ENCODE assay signal across 1 cellular context in the genomic region with DNA sequence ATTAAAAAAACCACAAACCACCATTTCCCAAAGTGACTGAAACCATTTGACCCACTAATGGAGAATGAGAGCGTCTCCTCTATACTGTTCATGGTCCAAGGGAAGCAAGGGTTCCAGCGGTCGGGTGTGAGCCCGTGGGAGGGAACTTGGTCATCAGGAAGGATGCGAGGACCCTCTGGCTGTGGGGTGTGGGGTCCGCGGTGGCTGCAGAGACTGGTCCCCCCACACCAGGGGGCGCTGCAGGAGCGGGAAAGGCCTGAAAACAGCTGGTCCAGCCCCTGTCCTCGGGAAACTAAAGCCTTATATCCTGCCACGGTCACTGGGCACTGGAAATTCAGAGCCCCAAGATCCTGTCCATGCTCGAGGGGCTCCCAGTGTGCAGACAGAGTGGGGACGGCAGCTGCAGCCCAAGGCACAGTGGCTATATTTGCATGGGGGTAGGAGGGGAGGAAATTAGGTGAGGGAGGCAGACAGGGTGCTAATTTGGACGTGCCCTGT.
TF ChIP-seq lines count a peak whose summit lies in the region.

No MANE protein-coding gene starts in this region.

TF ChIP-seq in HepG2, 621 proteins besides CTCF, POLR2A, EP300 and RAD21 (continued from another document and continues in another):
- TF ChIP-seq HOXA5 (CRISPR knock-in tag; IDR thresholded peaks at IDR 0.05), result no peak
- TF ChIP-seq GABPB1 (CRISPR knock-in tag; IDR thresholded peaks at IDR 0.05), result no peak
- no peak for TF ChIP-seq RARG (CRISPR knock-in tag; IDR thresholded peaks at IDR 0.05; ENCODE audit: low read depth)
- no peak for TF ChIP-seq PCBP1 (IDR thresholded peaks at IDR 0.05; ENCODE audit: borderline replicate concordance, low read depth, low read length)
- no peak for TF ChIP-seq RCOR2 (CRISPR knock-in tag; IDR thresholded peaks at IDR 0.05)
- TF ChIP-seq MED1 (CRISPR knock-in tag; IDR thresholded peaks at IDR 0.05), result 0 out of 2 replicates have a peak, but pooled peaks have one; percentile 39
- TF ChIP-seq SOX6 (IDR thresholded peaks at IDR 0.05), result no peak
- TF ChIP-seq SOX6 (CRISPR knock-in tag; IDR thresholded peaks at IDR 0.05), result peak; percentile 37; the same call in 1 of the 2 replicates
- TF ChIP-seq HDAC6 (IDR thresholded peaks at IDR 0.05; ENCODE audit: low read depth, low read length), result no peak
- TF ChIP-seq AGO1 (IDR thresholded peaks at IDR 0.05; ENCODE audit: low read depth, low read length, poor library complexity, severe bottlenecking), result peak; percentile 32
- 0 out of 2 replicates have a peak, but pooled peaks have one; percentile 29 for TF ChIP-seq SP2 (CRISPR knock-in tag; IDR thresholded peaks at IDR 0.05)
- no peak for TF ChIP-seq ATAD3A (CRISPR knock-in tag; IDR thresholded peaks at IDR 0.05)
- no peak for TF ChIP-seq ZNF550 (CRISPR knock-in tag; IDR thresholded peaks at IDR 0.05; ENCODE audit: borderline replicate concordance)
- no peak for TF ChIP-seq JARID2 (CRISPR knock-in tag; IDR thresholded peaks at IDR 0.05; ENCODE audit: insufficient replicate concordance)
- TF ChIP-seq, protein P1, sequence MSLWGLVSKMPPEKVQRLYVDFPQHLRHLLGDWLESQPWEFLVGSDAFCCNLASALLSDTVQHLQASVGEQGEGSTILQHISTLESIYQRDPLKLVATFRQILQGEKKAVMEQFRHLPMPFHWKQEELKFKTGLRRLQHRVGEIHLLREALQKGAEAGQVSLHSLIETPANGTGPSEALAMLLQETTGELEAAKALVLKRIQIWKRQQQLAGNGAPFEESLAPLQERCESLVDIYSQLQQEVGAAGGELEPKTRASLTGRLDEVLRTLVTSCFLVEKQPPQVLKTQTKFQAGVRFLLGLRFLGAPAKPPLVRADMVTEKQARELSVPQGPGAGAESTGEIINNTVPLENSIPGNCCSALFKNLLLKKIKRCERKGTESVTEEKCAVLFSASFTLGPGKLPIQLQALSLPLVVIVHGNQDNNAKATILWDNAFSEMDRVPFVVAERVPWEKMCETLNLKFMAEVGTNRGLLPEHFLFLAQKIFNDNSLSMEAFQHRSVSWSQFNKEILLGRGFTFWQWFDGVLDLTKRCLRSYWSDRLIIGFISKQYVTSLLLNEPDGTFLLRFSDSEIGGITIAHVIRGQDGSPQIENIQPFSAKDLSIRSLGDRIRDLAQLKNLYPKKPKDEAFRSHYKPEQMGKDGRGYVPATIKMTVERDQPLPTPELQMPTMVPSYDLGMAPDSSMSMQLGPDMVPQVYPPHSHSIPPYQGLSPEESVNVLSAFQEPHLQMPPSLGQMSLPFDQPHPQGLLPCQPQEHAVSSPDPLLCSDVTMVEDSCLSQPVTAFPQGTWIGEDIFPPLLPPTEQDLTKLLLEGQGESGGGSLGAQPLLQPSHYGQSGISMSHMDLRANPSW (CRISPR knock-in tag; IDR thresholded peaks at IDR 0.05; ENCODE audit: borderline replicate concordance), result no peak
- 0 out of 2 replicates have a peak, but pooled peaks have one; percentile 59 for TF ChIP-seq ZNF501 (CRISPR knock-in tag; IDR thresholded peaks at IDR 0.05)
- no peak for TF ChIP-seq ZSCAN30 (CRISPR knock-in tag; IDR thresholded peaks at IDR 0.05)
- TF ChIP-seq, protein P2, sequence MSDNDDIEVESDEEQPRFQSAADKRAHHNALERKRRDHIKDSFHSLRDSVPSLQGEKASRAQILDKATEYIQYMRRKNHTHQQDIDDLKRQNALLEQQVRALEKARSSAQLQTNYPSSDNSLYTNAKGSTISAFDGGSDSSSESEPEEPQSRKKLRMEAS (IDR thresholded peaks at IDR 0.05), result peak; percentile 37; the same call in 1 of the 2 replicates
- TF ChIP-seq KDM2A (CRISPR knock-in tag; IDR thresholded peaks at IDR 0.05; ENCODE audit: borderline replicate concordance, low read depth), result peak; percentile 69; the same call in 1 of the 2 replicates
- TF ChIP-seq, protein P3, sequence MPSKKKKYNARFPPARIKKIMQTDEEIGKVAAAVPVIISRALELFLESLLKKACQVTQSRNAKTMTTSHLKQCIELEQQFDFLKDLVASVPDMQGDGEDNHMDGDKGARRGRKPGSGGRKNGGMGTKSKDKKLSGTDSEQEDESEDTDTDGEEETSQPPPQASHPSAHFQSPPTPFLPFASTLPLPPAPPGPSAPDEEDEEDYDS (CRISPR knock-in tag; IDR thresholded peaks at IDR 0.05), result no peak
- TF ChIP-seq MAZ (IDR thresholded peaks at IDR 0.05; ENCODE audit: borderline replicate concordance, low read depth, low read length), result no peak
- no peak for TF ChIP-seq MAZ (CRISPR knock-in tag; IDR thresholded peaks at IDR 0.05; ENCODE audit: low read depth)
- TF ChIP-seq, protein P4, sequence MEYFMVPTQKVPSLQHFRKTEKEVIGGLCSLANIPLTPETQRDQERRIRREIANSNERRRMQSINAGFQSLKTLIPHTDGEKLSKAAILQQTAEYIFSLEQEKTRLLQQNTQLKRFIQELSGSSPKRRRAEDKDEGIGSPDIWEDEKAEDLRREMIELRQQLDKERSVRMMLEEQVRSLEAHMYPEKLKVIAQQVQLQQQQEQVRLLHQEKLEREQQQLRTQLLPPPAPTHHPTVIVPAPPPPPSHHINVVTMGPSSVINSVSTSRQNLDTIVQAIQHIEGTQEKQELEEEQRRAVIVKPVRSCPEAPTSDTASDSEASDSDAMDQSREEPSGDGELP (IDR thresholded peaks at IDR 0.05; ENCODE audit: borderline replicate concordance, low read depth), result peak; percentile 93
- peak; percentile 27; the same call in 1 of the 2 replicates for TF ChIP-seq SALL1 (CRISPR knock-in tag; IDR thresholded peaks at IDR 0.05)
- no peak for TF ChIP-seq ZNF143 (CRISPR knock-in tag; IDR thresholded peaks at IDR 0.05)
- TF ChIP-seq, protein P5, sequence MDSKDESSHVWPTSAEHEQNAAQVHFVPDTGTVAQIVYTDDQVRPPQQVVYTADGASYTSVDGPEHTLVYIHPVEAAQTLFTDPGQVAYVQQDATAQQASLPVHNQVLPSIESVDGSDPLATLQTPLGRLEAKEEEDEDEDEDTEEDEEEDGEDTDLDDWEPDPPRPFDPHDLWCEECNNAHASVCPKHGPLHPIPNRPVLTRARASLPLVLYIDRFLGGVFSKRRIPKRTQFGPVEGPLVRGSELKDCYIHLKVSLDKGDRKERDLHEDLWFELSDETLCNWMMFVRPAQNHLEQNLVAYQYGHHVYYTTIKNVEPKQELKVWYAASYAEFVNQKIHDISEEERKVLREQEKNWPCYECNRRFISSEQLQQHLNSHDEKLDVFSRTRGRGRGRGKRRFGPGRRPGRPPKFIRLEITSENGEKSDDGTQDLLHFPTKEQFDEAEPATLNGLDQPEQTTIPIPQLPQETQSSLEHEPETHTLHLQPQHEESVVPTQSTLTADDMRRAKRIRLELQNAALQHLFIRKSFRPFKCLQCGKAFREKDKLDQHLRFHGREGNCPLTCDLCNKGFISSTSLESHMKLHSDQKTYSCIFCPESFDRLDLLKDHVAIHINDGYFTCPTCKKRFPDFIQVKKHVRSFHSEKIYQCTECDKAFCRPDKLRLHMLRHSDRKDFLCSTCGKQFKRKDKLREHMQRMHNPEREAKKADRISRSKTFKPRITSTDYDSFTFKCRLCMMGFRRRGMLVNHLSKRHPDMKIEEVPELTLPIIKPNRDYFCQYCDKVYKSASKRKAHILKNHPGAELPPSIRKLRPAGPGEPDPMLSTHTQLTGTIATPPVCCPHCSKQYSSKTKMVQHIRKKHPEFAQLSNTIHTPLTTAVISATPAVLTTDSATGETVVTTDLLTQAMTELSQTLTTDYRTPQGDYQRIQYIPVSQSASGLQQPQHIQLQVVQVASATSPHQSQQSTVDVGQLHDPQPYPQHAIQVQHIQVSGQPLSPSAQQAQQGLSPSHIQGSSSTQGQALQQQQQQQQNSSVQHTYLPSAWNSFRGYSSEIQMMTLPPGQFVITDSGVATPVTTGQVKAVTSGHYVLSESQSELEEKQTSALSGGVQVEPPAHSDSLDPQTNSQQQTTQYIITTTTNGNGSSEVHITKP (CRISPR knock-in tag; IDR thresholded peaks at IDR 0.05; ENCODE audit: low read depth), result no peak
- no peak for TF ChIP-seq NR1H2 (CRISPR knock-in tag; IDR thresholded peaks at IDR 0.05; ENCODE audit: borderline replicate concordance, low read depth)
- no peak for TF ChIP-seq ZNF563 (CRISPR knock-in tag; IDR thresholded peaks at IDR 0.05)
- TF ChIP-seq TCF12 (IDR thresholded peaks at IDR 0.05), result no peak
- TF ChIP-seq TCF12 (CRISPR knock-in tag; IDR thresholded peaks at IDR 0.05), result no peak
- TF ChIP-seq HHEX (CRISPR knock-in tag; IDR thresholded peaks at IDR 0.05), result no peak
- TF ChIP-seq ZBTB7B (CRISPR knock-in tag; IDR thresholded peaks at IDR 0.05), result peak; percentile 90
- TF ChIP-seq KDM3A (CRISPR knock-in tag; IDR thresholded peaks at IDR 0.05; ENCODE audit: low read depth), result 0 out of 2 replicates have a peak, but pooled peaks have one; percentile 41
- no peak for TF ChIP-seq ZNF432 (CRISPR knock-in tag; IDR thresholded peaks at IDR 0.05; ENCODE audit: borderline replicate concordance)
- no peak for TF ChIP-seq SOX5 (CRISPR knock-in tag; IDR thresholded peaks at IDR 0.05; ENCODE audit: borderline replicate concordance)
- TF ChIP-seq ZFP41 (CRISPR knock-in tag; IDR thresholded peaks at IDR 0.05; ENCODE audit: borderline replicate concordance), result no peak
- TF ChIP-seq, protein P6, sequence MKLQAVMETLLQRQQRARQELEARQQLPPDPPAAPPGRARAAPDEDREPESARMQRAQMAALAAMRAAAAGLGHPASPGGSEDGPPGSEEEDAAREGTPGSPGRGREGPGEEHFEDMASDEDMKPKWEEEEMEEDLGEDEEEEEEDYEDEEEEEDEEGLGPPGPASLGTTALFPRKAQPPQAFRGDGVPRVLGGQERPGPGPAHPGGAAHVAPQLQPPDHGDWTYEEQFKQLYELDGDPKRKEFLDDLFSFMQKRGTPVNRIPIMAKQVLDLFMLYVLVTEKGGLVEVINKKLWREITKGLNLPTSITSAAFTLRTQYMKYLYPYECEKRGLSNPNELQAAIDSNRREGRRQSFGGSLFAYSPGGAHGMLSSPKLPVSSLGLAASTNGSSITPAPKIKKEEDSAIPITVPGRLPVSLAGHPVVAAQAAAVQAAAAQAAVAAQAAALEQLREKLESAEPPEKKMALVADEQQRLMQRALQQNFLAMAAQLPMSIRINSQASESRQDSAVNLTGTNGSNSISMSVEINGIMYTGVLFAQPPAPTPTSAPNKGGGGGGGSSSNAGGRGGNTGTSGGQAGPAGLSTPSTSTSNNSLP (IDR thresholded peaks at IDR 0.05; ENCODE audit: low read depth, low read length), result 0 out of 2 replicates have a peak, but pooled peaks have one; percentile 15
- TF ChIP-seq TBL1XR1 (IDR thresholded peaks at IDR 0.05; ENCODE audit: borderline replicate concordance, low read length, partially characterized antibody), result no peak
- TF ChIP-seq PRPF4 (IDR thresholded peaks at IDR 0.05; ENCODE audit: low read depth, low read length, poor library complexity, severe bottlenecking), result no peak
- TF ChIP-seq FIP1L1 (IDR thresholded peaks at IDR 0.05; ENCODE audit: borderline replicate concordance, insufficient read depth, low read depth, low read length), result no peak
- TF ChIP-seq, protein P7, sequence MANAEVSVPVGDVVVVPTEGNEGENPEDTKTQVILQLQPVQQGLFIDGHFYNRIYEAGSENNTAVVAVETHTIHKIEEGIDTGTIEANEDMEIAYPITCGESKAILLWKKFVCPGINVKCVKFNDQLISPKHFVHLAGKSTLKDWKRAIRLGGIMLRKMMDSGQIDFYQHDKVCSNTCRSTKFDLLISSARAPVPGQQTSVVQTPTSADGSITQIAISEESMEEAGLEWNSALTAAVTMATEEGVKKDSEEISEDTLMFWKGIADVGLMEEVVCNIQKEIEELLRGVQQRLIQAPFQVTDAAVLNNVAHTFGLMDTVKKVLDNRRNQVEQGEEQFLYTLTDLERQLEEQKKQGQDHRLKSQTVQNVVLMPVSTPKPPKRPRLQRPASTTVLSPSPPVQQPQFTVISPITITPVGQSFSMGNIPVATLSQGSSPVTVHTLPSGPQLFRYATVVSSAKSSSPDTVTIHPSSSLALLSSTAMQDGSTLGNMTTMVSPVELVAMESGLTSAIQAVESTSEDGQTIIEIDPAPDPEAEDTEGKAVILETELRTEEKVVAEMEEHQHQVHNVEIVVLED (CRISPR knock-in tag; IDR thresholded peaks at IDR 0.05; ENCODE audit: borderline replicate concordance), result no peak
- no peak for TF ChIP-seq ZNF782 (CRISPR knock-in tag; IDR thresholded peaks at IDR 0.05; ENCODE audit: borderline replicate concordance)
- peak; percentile 38; the same call in 1 of the 2 replicates for TF ChIP-seq SAP130 (CRISPR knock-in tag; IDR thresholded peaks at IDR 0.05; ENCODE audit: low read depth)
- 0 out of 2 replicates have a peak, but pooled peaks have one; percentile 37 for TF ChIP-seq HDAC1 (CRISPR knock-in tag; IDR thresholded peaks at IDR 0.05)
- TF ChIP-seq MEIS1 (CRISPR knock-in tag; IDR thresholded peaks at IDR 0.05; ENCODE audit: borderline replicate concordance), result no peak
- TF ChIP-seq, protein P8, sequence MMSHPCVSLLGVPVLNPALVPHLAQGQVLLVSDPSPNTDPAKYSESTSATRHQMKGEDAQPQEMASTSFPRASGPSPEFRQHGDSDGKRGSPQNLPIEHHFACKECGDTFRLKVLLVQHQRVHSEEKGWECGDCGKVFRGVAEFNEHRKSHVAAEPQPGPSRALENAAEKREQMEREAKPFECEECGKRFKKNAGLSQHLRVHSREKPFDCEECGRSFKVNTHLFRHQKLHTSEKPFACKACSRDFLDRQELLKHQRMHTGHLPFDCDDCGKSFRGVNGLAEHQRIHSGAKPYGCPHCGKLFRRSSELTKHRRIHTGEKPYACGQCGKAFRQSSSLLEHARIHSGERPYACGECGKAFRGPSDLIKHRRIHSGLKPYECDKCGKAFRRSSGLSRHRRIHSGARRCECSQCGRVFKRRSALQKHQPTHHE (CRISPR knock-in tag; IDR thresholded peaks at IDR 0.05; ENCODE audit: borderline replicate concordance), result no peak
- TF ChIP-seq ZNF468 (CRISPR knock-in tag; IDR thresholded peaks at IDR 0.05), result no peak
- TF ChIP-seq CREB1 (IDR thresholded peaks at IDR 0.05), result no peak
- no peak for TF ChIP-seq CREB1 (CRISPR knock-in tag; IDR thresholded peaks at IDR 0.05)
- no peak for TF ChIP-seq REPIN1 (CRISPR knock-in tag; IDR thresholded peaks at IDR 0.05; ENCODE audit: borderline replicate concordance, low read depth)
- no peak for TF ChIP-seq NR3C1 (CRISPR knock-in tag; IDR thresholded peaks at IDR 0.05)
- TF ChIP-seq XRCC5 (optimal IDR thresholded peaks at IDR 0.05; ENCODE audit: low read length), result peak; percentile 23
- no peak for TF ChIP-seq MLLT10 (CRISPR knock-in tag; IDR thresholded peaks at IDR 0.05)
- TF ChIP-seq AGO2 (optimal IDR thresholded peaks at IDR 0.05; ENCODE audit: low read depth, low read length), result no peak
- no peak for TF ChIP-seq TCF7L2 (IDR thresholded peaks at IDR 0.05; ENCODE audit: low read depth, low read length)
- TF ChIP-seq GATAD2A (CRISPR knock-in tag; IDR thresholded peaks at IDR 0.05), result peak; percentile 69; the same call in 1 of the 2 replicates
- TF ChIP-seq SKI (IDR thresholded peaks at IDR 0.05; ENCODE audit: partially characterized antibody), result peak; percentile 18
